In the genomic region with DNA sequence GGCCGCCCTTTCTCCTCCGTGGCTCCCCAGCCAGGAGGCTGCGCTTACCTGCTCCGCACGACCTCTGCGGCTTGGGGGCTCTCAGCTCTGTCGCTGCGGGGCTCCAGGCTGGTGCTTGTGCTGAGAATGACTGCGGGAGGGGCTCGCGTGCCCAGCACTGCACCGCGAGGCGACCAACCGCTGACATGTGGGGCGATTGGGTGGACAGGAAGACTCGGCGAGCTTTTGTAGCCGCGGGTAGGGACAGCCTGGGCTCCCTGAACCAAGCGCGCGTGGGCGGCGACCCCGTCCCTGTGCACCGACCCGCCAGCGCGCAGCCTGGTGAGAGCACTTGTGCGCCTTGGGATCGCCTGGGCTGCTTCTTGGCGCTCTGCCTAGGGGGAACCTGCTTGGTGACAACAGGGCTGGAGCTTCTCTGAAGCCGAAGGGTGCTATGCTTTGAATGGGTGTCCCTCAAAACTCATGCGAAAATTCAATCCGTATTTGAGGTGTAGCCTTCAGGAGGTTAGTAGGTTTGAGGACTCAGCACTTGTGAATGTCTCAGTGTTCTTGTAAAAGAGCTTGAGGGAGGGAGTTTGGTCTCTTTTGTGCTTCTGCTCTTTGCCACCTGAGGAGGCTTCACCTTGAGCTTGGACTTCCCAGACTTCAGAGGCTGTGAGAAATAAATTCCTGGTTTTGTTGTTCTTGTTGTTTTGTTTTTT, we compare ENCODE assay signal across 9 cellular contexts. TPM values are rescaled to one million over a fixed set of nuclear protein-coding genes. Genes with fewer than 3 reads are reported as not detected.
DNase-seq lines count a peak whose midpoint lies in the region; ATAC-seq, FAIRE-seq and TF ChIP-seq lines count a peak whose summit lies in the region.
"Had no signal": no experiment of that assay in that cellular context is flagged by ENCODE, and none has a peak within 500 bp of the region (broad histone marks: within the 10 kb centered on the region; RNA-seq: fewer than 3 reads in every experiment).

No MANE protein-coding gene starts in this region.

- peak; percentile 36 for ATAC-seq in Right ventricle myocardium superior (ENCODE audit: poor library complexity)
- peak; percentile 51 for ATAC-seq in foreskin keratinocyte
- ATAC-seq in gastrocnemius medialis = no peak

- FAIRE-seq in RCC 7860 (lab: Jason Lieb, UNC) = no peak

- in situ Hi-C loops in gastrocnemius medialis (cut with MboI; ENCODE audit: low sequenced_read_pairs in 4 of 4) = loop anchor here in 3 of 4 donors (10.0 to 25.0 kb wide), 3 partner anchors 298 to 376 kb away; no protein-coding TSS in a partner anchor

- H3K4me1 ChIP-seq in right atrium auricular region (peaks cover 0 to 7% of the 10 kb centered on the region in 2 donors), foreskin keratinocyte (no peaks in the 10 kb centered on the region), gastrocnemius medialis (peaks cover 0 to 5% of the 10 kb centered on the region in 2 donors)

- TF ChIP-seq POLR2A in gastrocnemius medialis (IDR thresholded peaks at IDR 0.05) = no peak

- TF ChIP-seq CTCF in right atrium auricular region (IDR thresholded peaks at IDR 0.05) (no peak), foreskin keratinocyte (conservative IDR thresholded peaks at IDR 0.05) (no peak), gastrocnemius medialis (IDR thresholded peaks at IDR 0.05 in 4 of 5, conservative IDR thresholded peaks at IDR 0.05 in 1 of 5) (no peak)

- H3K36me3 ChIP-seq in right atrium auricular region (no peaks in the 10 kb centered on the region), gastrocnemius medialis (no peaks in the 10 kb centered on the region)

- DNase-seq in Right ventricle myocardium superior (no peak), right atrium auricular region (ENCODE audit: low spot score) (no peak), RPMI8226 (peak; percentile 28), foreskin keratinocyte (no peak), gastrocnemius medialis (no peak), NOMO-1 treated with DMSO at 0.1 percent for 48 hours (lab: John Stamatoyannopoulos, UW; ENCODE audit: unreplicated experiment) (no peak), RCC 7860 (ENCODE audit: low spot score) (no peak), NK-92 (lab: John Stamatoyannopoulos, UW; ENCODE audit: unreplicated experiment) (no peak)

- peak overlapping the region in 1 of 2 donors; percentile 44 for H3K4me3 ChIP-seq in right atrium auricular region
- peak overlapping the region in 3 of 4 donors; percentile 26 to 38 (median 35) for H3K4me3 ChIP-seq in gastrocnemius medialis

- intact Hi-C loops in Right ventricle myocardium superior (cut with DNase I) (loop anchor here (10.0 kb wide), 1 partner anchor 106 kb away; no protein-coding TSS in a partner anchor), gastrocnemius medialis (cut with DNase I; ENCODE audit: low total_unique reads) (no loop called here)

- H3K27ac ChIP-seq in right atrium auricular region (no peak overlapping the region), foreskin keratinocyte (no peak overlapping the region), gastrocnemius medialis (no peak overlapping the region)
- H3K27ac ChIP-seq: skin epidermis had no signal

- H3K27me3 ChIP-seq in right atrium auricular region (no peaks in the 10 kb centered on the region), foreskin keratinocyte (peaks cover 57% of the 10 kb centered on the region), gastrocnemius medialis (peaks cover 11 to 22% (median 18%) of the 10 kb centered on the region in 3 donors)

- no peaks in the 10 kb centered on the region for H3K9me3 ChIP-seq in right atrium auricular region
- no peaks in the 10 kb centered on the region for H3K9me3 ChIP-seq in gastrocnemius medialis

RNA-seq across cellular contexts. Expression of a gene that starts 50.4 kb away (rescaled TPM):
- total RNA-seq in Right ventricle myocardium superior = 0.91 TPM
- 1 to 10 TPM in 1 of 2 donors, under 1 TPM in 1; 0.31 to 3.9 TPM for total RNA-seq in right atrium auricular region
- 0.20 and 0.74 TPM in 2 replicates for total RNA-seq in foreskin keratinocyte
- 0.26 and 0.54 TPM in 2 replicates for polyA plus RNA-seq in foreskin keratinocyte
- not detected for total RNA-seq in gastrocnemius medialis

Comparison
In these comparisons a context has a peak if more than half of its experiments do, and no peak if none do; other contexts are left out.
1. ATAC-seq: peak in Right ventricle myocardium superior (single experiment) and foreskin keratinocyte (single experiment); none in gastrocnemius medialis (0 of 2).